ENCODE assay signal across 18 cellular contexts in the genomic region with DNA sequence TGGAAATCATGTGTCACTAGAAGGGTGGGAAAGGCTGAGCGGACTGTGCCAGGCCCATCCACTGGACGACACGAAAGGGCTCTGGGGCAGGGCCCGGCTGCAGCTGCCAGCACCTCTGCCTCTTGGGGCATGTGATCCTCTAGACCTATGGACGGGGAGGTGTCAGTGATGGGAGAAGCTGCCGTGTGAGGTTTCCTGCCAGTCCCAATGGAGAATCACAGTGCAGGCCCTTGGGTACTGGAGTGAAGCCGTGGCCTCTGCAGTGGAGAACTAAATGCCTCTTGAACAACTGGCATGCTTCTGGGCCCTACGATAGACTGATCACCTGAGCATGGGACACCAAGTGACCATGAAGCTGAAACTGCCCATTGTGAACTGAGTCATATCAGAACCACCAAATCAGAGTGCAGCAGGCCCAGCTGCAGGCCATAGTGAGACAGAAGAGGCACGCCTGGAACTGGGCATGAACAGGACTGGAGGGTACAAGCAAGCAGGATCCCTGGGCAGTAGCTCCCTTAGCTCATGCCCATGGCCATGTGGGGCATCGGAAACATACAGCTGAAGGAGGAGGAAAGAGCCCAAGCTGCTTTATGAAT.
"Had no signal": no experiment of that assay in that cellular context is flagged by ENCODE, and none has a peak within 500 bp of the region (broad histone marks: within the 10 kb centered on the region; RNA-seq: fewer than 3 reads in every experiment).

No MANE protein-coding gene starts in this region.

- ATAC-seq: body of pancreas; gastrocnemius medialis; left lung; stimulated activated naive CD8-positive, alpha-beta T cell treated with anti-CD3 and anti-CD28 coated beads, Interleukin-15, Interleukin-2, amounts not matched to agents 100 U/mL and 50 U/mL, for 24 hours; WTC11 had no signal

- DNase-seq: activated CD4-positive, alpha-beta T cell treated with anti-CD3 and anti-CD28 coated beads for 48 hours; activated naive CD4-positive, alpha-beta T cell treated with Interleukin-2 at 50 U/mL for 16 hours; activated naive CD8-positive, alpha-beta T cell treated with anti-CD3 and anti-CD28 coated beads, Interleukin-2, amount 10 ng/mL, durations not matched to agents 7 days and 5 days; amygdala; body of pancreas; gastrocnemius medialis; kidney; left lung; mammary epithelial cell; occipital lobe; retina; stimulated activated CD4-positive, alpha-beta T cell treated with anti-CD3 and anti-CD28 coated beads, Interleukin-12 subunit alpha, Interleukin-12 subunit beta, amount 100 ng/mL, for 4 hours; stimulated activated CD4-positive, alpha-beta T cell treated with anti-CD3 and anti-CD28 coated beads, Interleukin-1b, Interleukin-23, amount 100 ng/mL, for 48 hours; stimulated activated naive CD8-positive, alpha-beta T cell treated with anti-CD3 and anti-CD28 coated beads, Interleukin-15, Interleukin-2, amounts not matched to agents 100 U/mL and 50 U/mL, for 24 hours; substantia nigra had no signal

- H3K4me3 Mint-ChIP-seq: activated naive CD8-positive, alpha-beta T cell treated with anti-CD3 and anti-CD28 coated beads, Interleukin-2, amount 10 ng/mL, durations not matched to agents 7 days and 5 days; WTC11 had no signal

- H3K27ac Mint-ChIP-seq: activated naive CD8-positive, alpha-beta T cell treated with anti-CD3 and anti-CD28 coated beads, Interleukin-2, amount 10 ng/mL, durations not matched to agents 7 days and 5 days; WTC11 had no signal

- H3K4me3 ChIP-seq: body of pancreas, gastrocnemius medialis, left lung, tibial nerve, vagina had no signal

- H3K27ac ChIP-seq: body of pancreas, left lung had no signal

- H3K9me3 ChIP-seq: body of pancreas, gastrocnemius medialis, left lung, tibial nerve, vagina had no signal

- H3K9me3 Mint-ChIP-seq: activated naive CD8-positive, alpha-beta T cell treated with anti-CD3 and anti-CD28 coated beads, Interleukin-2, amount 10 ng/mL, durations not matched to agents 7 days and 5 days; WTC11 had no signal

- H3K36me3 Mint-ChIP-seq: activated naive CD8-positive, alpha-beta T cell treated with anti-CD3 and anti-CD28 coated beads, Interleukin-2, amount 10 ng/mL, durations not matched to agents 7 days and 5 days; WTC11 had no signal

- H3K27me3 ChIP-seq: body of pancreas, gastrocnemius medialis, left lung, tibial nerve, vagina had no signal

- H3K36me3 ChIP-seq: gastrocnemius medialis, left lung, tibial nerve, vagina had no signal
